In genomic region chrX:9842541-9842940, GRCh38 we compare ENCODE assay signal across 18 cellular contexts. TPM values are rescaled to one million over a fixed set of nuclear protein-coding genes. Genes with fewer than 3 reads are reported as not detected.
A peak's percentile ranks its signal among the peaks of the same experiment; 100 is the strongest.
DNase-seq lines count a peak whose midpoint lies in the region; ATAC-seq, FAIRE-seq and TF ChIP-seq lines count a peak whose summit lies in the region.
"Had no signal": no experiment of that assay in that cellular context is flagged by ENCODE, and none has a peak within 500 bp of the region (broad histone marks: within the 10 kb centered on the region; RNA-seq: fewer than 3 reads in every experiment).

No MANE protein-coding gene starts in this region.

- H3K36me3 ChIP-seq in IMR-90 (ENCODE audit: control insufficient read depth, insufficient read depth, low read length) (no peaks in the 10 kb centered on the region), mucosa of descending colon (ENCODE audit: low read depth) (no peaks in the 10 kb centered on the region)
- H3K36me3 ChIP-seq: thyroid gland had no signal

- TF ChIP-seq CTCF in A549 (IDR thresholded peaks at IDR 0.05) (no peak), IMR-90 (conservative IDR thresholded peaks at IDR 0.05; ENCODE audit: low read depth, low read length) (no peak), mucosa of descending colon (IDR thresholded peaks at IDR 0.05) (no peak)

- no peak overlapping the region for H3K23ac ChIP-seq in IMR-90 (ENCODE audit: low read depth, low read length)

- dilution Hi-C loops in IMR-90 (cut with HindIII; ENCODE audit: low sequenced_read_pairs, unreplicated experiment): no loop called here

- no peaks in the 10 kb centered on the region for H3K27me3 ChIP-seq in IMR-90 (ENCODE audit: control insufficient read depth, insufficient read depth, low read length)
- H3K27me3 ChIP-seq: thyroid gland had no signal

- CTCF ChIA-PET in A549 (lab: Yijun Ruan, JAX) (no interaction called here), IMR-90 (lab: Yijun Ruan, JAX) (interaction anchor here (0.6 kb wide), 1 partner anchor 50 kb away, joined by 4 read pairs; no protein-coding TSS in a partner anchor)

- WGBS in A549 (ENCODE audit: missing lambda C conversion rate): 40% methylated on average over 1 of the region's 6 CpGs
- WGBS in IMR-90 (ENCODE audit: extremely low coverage in 2 of 2, insufficient read length in 1 of 2), 2 experiments: no CpG with 5 or more reads among the region's 6 CpGs

- H3K4me3 ChIP-seq in A549 (no peak overlapping the region), IMR-90 (ENCODE audit: insufficient read depth, low read depth, low read length) (no peak overlapping the region), mucosa of descending colon (no peak overlapping the region)
- H3K4me3 ChIP-seq: thyroid gland had no signal

- no peak overlapping the region for H2BK15ac ChIP-seq in IMR-90 (ENCODE audit: low read depth, low read length)

- H3K14ac ChIP-seq in IMR-90 (replicated peaks; ENCODE audit: low read depth, low read length): no peak overlapping the region; the same call in 1 of the 2 replicates

- H3K18ac ChIP-seq in IMR-90 (ENCODE audit: low read depth, low read length): no peak overlapping the region

- POLR2A ChIA-PET in A549 (lab: Yijun Ruan, JAX): no interaction called here
- POLR2A ChIA-PET in IMR-90 (lab: Charles Lee; ENCODE audit: unreplicated experiment): no interaction called here

- no peak overlapping the region for H2BK5ac ChIP-seq in IMR-90 (ENCODE audit: low read depth, low read length, poor library complexity, severe bottlenecking)

- H3K9ac ChIP-seq in IMR-90 (ENCODE audit: low read depth, low read length): no peak overlapping the region

- peak overlapping the region; percentile 23 for H2AFZ ChIP-seq in IMR-90 (replicated peaks; ENCODE audit: low read length, poor library complexity)

- TF ChIP-seq POLR2A in A549 (IDR thresholded peaks at IDR 0.05; ENCODE audit: low read length) (no peak), IMR-90 (IDR thresholded peaks at IDR 0.05; ENCODE audit: low read depth, low read length) (no peak)

- 0 out of 6 replicates have a peak overlapping the region, but pooled peaks of 1 of the 2 experiments have one; percentile 33 for H3K27ac ChIP-seq in A549
- no peak overlapping the region for H3K27ac ChIP-seq in IMR-90 (ENCODE audit: insufficient read depth, low read length)
- H3K27ac ChIP-seq in caudate nucleus (ENCODE audit: low read depth, low read length): no peak overlapping the region
- H3K27ac ChIP-seq: thyroid gland had no signal

- H4K5ac ChIP-seq in IMR-90 (ENCODE audit: low read depth, low read length): 0 out of 2 replicates have a peak overlapping the region, but pooled peaks have one; percentile 26

- no peak overlapping the region for H4K8ac ChIP-seq in IMR-90 (ENCODE audit: low read depth in 2 of 2, low read length in 2 of 2)

- H3K4ac ChIP-seq in IMR-90 (ENCODE audit: low read depth, low read length): no peak overlapping the region

- H3K56ac ChIP-seq in IMR-90 (ENCODE audit: extremely low read depth, insufficient read depth, low read length): no peak overlapping the region

- peaks cover 12% of the 10 kb centered on the region; the same call in 2 of the 3 replicates for H3K4me1 ChIP-seq in A549
- H3K4me1 ChIP-seq in IMR-90 (ENCODE audit: control insufficient read depth, insufficient read depth, low read length): peaks cover 4% of the 10 kb centered on the region
- H3K4me1 ChIP-seq in mucosa of descending colon (ENCODE audit: low read depth): peaks cover 2% of the 10 kb centered on the region
- H3K4me1 ChIP-seq: thyroid gland had no signal

- no peak overlapping the region for H2BK120ac ChIP-seq in IMR-90 (ENCODE audit: low read depth, low read length)

- intact Hi-C loops in IMR-90 (cut with micrococcal nuclease) (no loop called here), mucosa of descending colon (cut with DNase I, micrococcal nuclease) (no loop called here)

- H3K9me1 ChIP-seq in IMR-90 (ENCODE audit: insufficient read depth, low read length): peaks cover 3% of the 10 kb centered on the region; the same call in 1 of the 2 replicates

- H2AK5ac ChIP-seq in IMR-90 (ENCODE audit: low read depth, low read length): no peak overlapping the region; the same call in 1 of the 2 replicates

- no peaks in the 10 kb centered on the region for H3K79me1 ChIP-seq in IMR-90 (ENCODE audit: low read depth in 1 of 2, low read length in 2 of 2)

- DNase-seq in A549 (ENCODE audit: low read depth in 1 of 2, low spot score in 1 of 2) (no peak), IMR-90 (no peak), ecto neural progenitor cell (ENCODE audit: low spot score) (peak; percentile 52), mucosa of descending colon (peak in 2 of 3 donors; percentile 38 to 54), caudate nucleus (lab: John Stamatoyannopoulos, UW) (no peak), NCI-H524 (lab: John Stamatoyannopoulos, UW) (no peak)
- no peak for DNase-seq in activated CD4-positive, alpha-beta T cell treated with anti-CD3 and anti-CD28 coated beads, Interleukin-2, amount 50 U/mL, for 1 hour
- DNase-seq: activated naive CD4-positive, alpha-beta T cell treated with anti-CD3 and anti-CD28 coated beads, Interleukin-2, amount 10 ng/mL, durations not matched to agents 7 days and 5 days; HFFc6; Karpas-422; NCI-H1436; NCI-H226; SHP77; stimulated activated CD4-positive, alpha-beta T cell treated with anti-CD3 and anti-CD28 coated beads, Interleukin-4, amount 100 ng/mL, for 4 hours; T-helper 2 cell; thyroid gland had no signal

- H4K91ac ChIP-seq in IMR-90 (ENCODE audit: insufficient read depth, low read depth, low read length): no peak overlapping the region

- FAIRE-seq in A549 (lab: Jason Lieb, UNC): no peak

- H3K4me2 ChIP-seq in A549 (0 out of 3 replicates have a peak overlapping the region, but pooled peaks have one; percentile 17), IMR-90 (ENCODE audit: low read depth, low read length) (no peak overlapping the region)

- H3K9me3 ChIP-seq in A549: no peaks in the 10 kb centered on the region
- H3K9me3 ChIP-seq in IMR-90 (ENCODE audit: control insufficient read depth, insufficient read depth, low read length): no peaks in the 10 kb centered on the region
- H3K9me3 ChIP-seq in mucosa of descending colon: no peaks in the 10 kb centered on the region
- H3K9me3 ChIP-seq: thyroid gland had no signal

- in situ Hi-C loops in IMR-90 (cut with MboI; ENCODE audit: low sequenced_read_pairs): no loop called here

- no peaks in the 10 kb centered on the region for H4K20me1 ChIP-seq in IMR-90 (ENCODE audit: insufficient read depth, low read length)

- H2BK20ac ChIP-seq in IMR-90 (ENCODE audit: low read depth, low read length): no peak overlapping the region

- TF ChIP-seq EP300 in A549 (IDR thresholded peaks at IDR 0.05): no peak

- TF ChIP-seq RAD21 in A549 (conservative IDR thresholded peaks at IDR 0.05 in 1 of 2, IDR thresholded peaks at IDR 0.05 in 1 of 2) (no peak), IMR-90 (IDR thresholded peaks at IDR 0.05; ENCODE audit: low read length) (no peak)

- no peak overlapping the region for H2AK9ac ChIP-seq in IMR-90 (replicated peaks; ENCODE audit: low read depth, low read length, poor library complexity)

- BruUV-seq in IMR-90 (replicated peaks; lab: Mats Ljungman, UMichigan): no TSS peak

- ATAC-seq in A549: no peak; a peak in 1 of 6 replicates
- ATAC-seq in IMR-90 (ENCODE audit: low read depth): no peak
- ATAC-seq in mucosa of descending colon: peak; percentile 55
- ATAC-seq in HG03469 (IDR thresholded peaks at IDR 0.05; ENCODE audit: unreplicated experiment): no peak
- ATAC-seq: activated CD4-positive, CD25-positive, alpha-beta regulatory T cell treated with anti-CD3 and anti-CD28 coated beads, Interleukin-2, amount 50 U/mL, for 24 hours had no signal

TF ChIP-seq in A549, 52 proteins besides CTCF, POLR2A, EP300 and RAD21 (continues in another document):
- TF ChIP-seq FOSB (CRISPR knock-in tag; IDR thresholded peaks at IDR 0.05): no peak
- no peak for TF ChIP-seq RFX5 (IDR thresholded peaks at IDR 0.05)
- no peak for TF ChIP-seq NFE2L2 (conservative IDR thresholded peaks at IDR 0.05; ENCODE audit: low read length)
- no peak for TF ChIP-seq JUNB (IDR thresholded peaks at IDR 0.05)
- no peak for TF ChIP-seq USF2 (IDR thresholded peaks at IDR 0.05)
- TF ChIP-seq BHLHE40 (IDR thresholded peaks at IDR 0.05; ENCODE audit: low read depth, low read length): no peak
- no peak for TF ChIP-seq HEYL (CRISPR knock-in tag; IDR thresholded peaks at IDR 0.05)

TF ChIP-seq in IMR-90, 13 proteins besides CTCF, POLR2A, EP300 and RAD21:
- TF ChIP-seq MXI1 (IDR thresholded peaks at IDR 0.05; ENCODE audit: borderline replicate concordance, low read depth, low read length) (no peak), MAZ (IDR thresholded peaks at IDR 0.05; ENCODE audit: borderline replicate concordance, low read depth, low read length) (no peak)

RNA-seq across cellular contexts. Expression of gene SHROOM2, which starts 56.3 kb away (rescaled TPM):
- polyA plus RNA-seq in A549 (2011; rRNA removed): 0.12 and 0.21 TPM in 2 replicates
- polyA plus RNA-seq in A549 (2012; cell fraction: cytosol; rRNA removed): 0.04 and 0.06 TPM in 2 replicates
- polyA plus RNA-seq in A549 (2012; cell fraction: nucleus; rRNA removed): 0.16 and 0.25 TPM in 2 replicates
- polyA plus RNA-seq in A549 (2017; fragmentation: RNase III; extraction: RNeasy Plus Mini Kit Qiagen cat#74134 plus additional on column Dnase treatment): 0.16 to 0.27 TPM (median 0.21 TPM) in 3 replicates
- polyA minus RNA-seq in A549 (2011; rRNA and poly(A)+ RNA removed): 0.17 and 0.54 TPM in 2 replicates
- 8.1 TPM in 2 replicates for total RNA-seq in IMR-90 (2012; rRNA removed)
- polyA plus RNA-seq in IMR-90 (2012; rRNA removed): 14.2 and 14.6 TPM in 2 replicates
- 12.7 and 17.2 TPM in 2 replicates for polyA plus RNA-seq in IMR-90 (2012; cell fraction: cytosol; rRNA removed)
- polyA plus RNA-seq in IMR-90 (2012; cell fraction: nucleus; rRNA removed; ENCODE audit: low replicate concordance): 23.2 and 26.5 TPM in 2 replicates
- 10 to 100 TPM in 1 of 3 donors, 1 to 10 TPM in 2; 1.2 to 11.5 (median 5.1) TPM for total RNA-seq in mucosa of descending colon

Comparison
In these comparisons a context has a peak if more than half of its experiments do, and no peak if none do; other contexts are left out.
1. DNase-seq: peak in ecto neural progenitor cell (single experiment) and mucosa of descending colon (2 of 3); none in A549 (0 of 2), IMR-90 (single experiment), caudate nucleus (0 of 61), activated CD4-positive, alpha-beta T cell treated with anti-CD3 and anti-CD28 coated beads, Interleukin-2, amount 50 U/mL, for 1 hour (single experiment) and NCI-H524 (0 of 2).